ENCODE assay signal across 8 cellular contexts in genomic region chr15:99250494-99251435, GRCh38. TPM values are rescaled to one million over a fixed set of nuclear protein-coding genes. Genes with fewer than 3 reads are reported as not detected.
DNase-seq lines count a peak whose midpoint lies in the region; ATAC-seq, FAIRE-seq and TF ChIP-seq lines count a peak whose summit lies in the region.

No MANE protein-coding gene starts in this region.

- H3K36me3 Mint-ChIP-seq in T-helper 17 cell (ENCODE audit: low read depth) (peaks cover 2% of the 10 kb centered on the region), astrocyte (ENCODE audit: low read depth, unreplicated experiment) (no peaks in the 10 kb centered on the region)

- TF ChIP-seq CTCF in astrocyte (IDR thresholded peaks at IDR 0.05; ENCODE audit: insufficient read depth, low read depth, low read length) (no peak), hepatocyte (IDR thresholded peaks at IDR 0.05; ENCODE audit: poor library complexity) (no peak)

- H4K20me1 ChIP-seq in astrocyte (ENCODE audit: insufficient read depth, low read length) (no peaks in the 10 kb centered on the region), hepatocyte (ENCODE audit: insufficient read depth, poor library complexity, severe bottlenecking) (no peaks in the 10 kb centered on the region)

- H3K27ac Mint-ChIP-seq in T-helper 17 cell (peak overlapping the region; percentile 54), astrocyte (ENCODE audit: unreplicated experiment) (peak overlapping the region; percentile 86)

- FAIRE-seq in astrocyte (lab: Jason Lieb, UNC): peak; percentile 77

- no peaks in the 10 kb centered on the region for H3K9me2 ChIP-seq in hepatocyte (replicated peaks; ENCODE audit: insufficient read depth)

- H3K9me3 ChIP-seq in T-helper 17 cell (ENCODE audit: control insufficient read depth, low read length, poor library complexity, severe bottlenecking) (no peaks in the 10 kb centered on the region), astrocyte (ENCODE audit: insufficient read depth, low read depth, low read length) (no peaks in the 10 kb centered on the region), hepatocyte (ENCODE audit: low read depth) (no peaks in the 10 kb centered on the region)

- H3K9ac ChIP-seq in astrocyte (ENCODE audit: low read length): peak overlapping the region; percentile 98

- H3K27me3 Mint-ChIP-seq in T-helper 17 cell (no peaks in the 10 kb centered on the region), astrocyte (ENCODE audit: low read depth, unreplicated experiment) (no peaks in the 10 kb centered on the region)

- peak overlapping the region; percentile 85 for H3K4me3 Mint-ChIP-seq in T-helper 17 cell
- no peak overlapping the region for H3K4me3 Mint-ChIP-seq in astrocyte (ENCODE audit: unreplicated experiment)

- peak overlapping the region; percentile 95 for H2AFZ ChIP-seq in astrocyte (ENCODE audit: low read depth, low read length)
- H2AFZ ChIP-seq in hepatocyte: peak overlapping the region; percentile 74

- H3K27ac ChIP-seq in astrocyte (ENCODE audit: low read depth, low read length): peak overlapping the region; percentile 94
- H3K27ac ChIP-seq in hepatocyte: peak overlapping the region; percentile 96

- no peaks in the 10 kb centered on the region for H3K27me3 ChIP-seq in astrocyte (ENCODE audit: insufficient read depth, low read length)
- no peaks in the 10 kb centered on the region for H3K27me3 ChIP-seq in hepatocyte

- H3K4me1 ChIP-seq in astrocyte (ENCODE audit: insufficient read depth, low read length): peaks cover 28% of the 10 kb centered on the region
- H3K4me1 ChIP-seq in hepatocyte (ENCODE audit: insufficient read depth): no peaks in the 10 kb centered on the region

- peaks cover 28% of the 10 kb centered on the region for H3K79me2 ChIP-seq in astrocyte (ENCODE audit: insufficient read depth, low read length)
- H3K79me2 ChIP-seq in hepatocyte: peaks cover 68% of the 10 kb centered on the region

- peak; percentile 97 for DNase-seq in NCI-H1694 treated with DMSO at 0.1 percent for 48 hours (lab: John Stamatoyannopoulos, UW)
- peak; percentile 85 to 88 (median 87) for DNase-seq in T-helper 17 cell
- DNase-seq in astrocyte (ENCODE audit: low read depth): peak; percentile 96
- peak; percentile 99 for DNase-seq in hepatocyte (ENCODE audit: low spot score)
- DNase-seq in renal cortical epithelial cell (ENCODE audit: low read depth): peak; percentile 96
- DNase-seq in cortex of kidney (lab: John Stamatoyannopoulos, UW): no peak

- H3K9me3 Mint-ChIP-seq in astrocyte (ENCODE audit: unreplicated experiment): no peaks in the 10 kb centered on the region

- H3K4me1 Mint-ChIP-seq in T-helper 17 cell: peaks cover 18% of the 10 kb centered on the region
- H3K4me1 Mint-ChIP-seq in astrocyte (ENCODE audit: low read depth, unreplicated experiment): peaks cover 24% of the 10 kb centered on the region

- peak overlapping the region; percentile 99 for H3K4me3 ChIP-seq in astrocyte (ENCODE audit: insufficient read depth, low read depth, low read length)
- peak overlapping the region; percentile 40 for H3K4me3 ChIP-seq in hepatocyte

- no peaks in the 10 kb centered on the region for H3K36me3 ChIP-seq in astrocyte (ENCODE audit: insufficient read depth, low read length)
- H3K36me3 ChIP-seq in hepatocyte (replicated peaks; ENCODE audit: insufficient read depth, low read depth): no peaks in the 10 kb centered on the region

- H3K4me2 ChIP-seq in astrocyte (ENCODE audit: low read length) (peak overlapping the region; percentile 90), hepatocyte (peak overlapping the region; percentile 79)

- WGBS in hepatocyte (ENCODE audit: low lambda C conversion rate, missing lambda C conversion rate): 2% methylated on average over 42 of the region's 51 CpGs

- ATAC-seq in GM18502 (IDR thresholded peaks at IDR 0.05; ENCODE audit: poor library complexity, unreplicated experiment): peak; percentile 94
- peak; percentile 92 for ATAC-seq in HG02938 (IDR thresholded peaks at IDR 0.05; ENCODE audit: unreplicated experiment)
- ATAC-seq in T-helper 17 cell: peak; percentile 97

RNA-seq across cellular contexts. Expression of gene LRRC28, which starts 0.5 kb away (rescaled TPM):
- total RNA-seq in T-helper 17 cell: 10 to 100 TPM; 12.6 to 15.6 TPM
- 28.1 and 30.7 TPM in 2 replicates for total RNA-seq in astrocyte
- 55.5 and 63.5 TPM in 2 replicates for total RNA-seq in hepatocyte
- polyA plus RNA-seq in hepatocyte: 32.1 and 33.3 TPM in 2 replicates
- 20.0 and 27.8 TPM in 2 replicates for total RNA-seq in renal cortical epithelial cell

RNA-seq across cellular contexts. Expression of gene TTC23, which starts 1.4 kb away (rescaled TPM):
- total RNA-seq in T-helper 17 cell: under 1 TPM in 1 of 2 donors, not detected in 1; 0.30 TPM
- total RNA-seq in astrocyte: 20.2 and 22.1 TPM in 2 replicates
- total RNA-seq in hepatocyte: 33.2 and 46.3 TPM in 2 replicates
- 31.3 and 40.4 TPM in 2 replicates for polyA plus RNA-seq in hepatocyte
- 32.5 and 47.3 TPM in 2 replicates for total RNA-seq in renal cortical epithelial cell

Comparison
In these comparisons a context has a peak if more than half of its experiments do, and no peak if none do; other contexts are left out.
1. RNA of gene TTC23, which starts 1.4 kb away (total RNA-seq): 32.5 to 47.3 TPM in renal cortical epithelial cell, 33.2 to 46.3 TPM in hepatocyte and 20.2 to 22.1 TPM in astrocyte; 0.30 TPM in T-helper 17 cell; every median in the first group is over 10 times any median in the second.
2. Peak in every context shown above with its lines, with median percentiles within 50 percentile points of each other: ATAC-seq.